ENCODE assay signal across 29 cellular contexts in the genomic region with DNA sequence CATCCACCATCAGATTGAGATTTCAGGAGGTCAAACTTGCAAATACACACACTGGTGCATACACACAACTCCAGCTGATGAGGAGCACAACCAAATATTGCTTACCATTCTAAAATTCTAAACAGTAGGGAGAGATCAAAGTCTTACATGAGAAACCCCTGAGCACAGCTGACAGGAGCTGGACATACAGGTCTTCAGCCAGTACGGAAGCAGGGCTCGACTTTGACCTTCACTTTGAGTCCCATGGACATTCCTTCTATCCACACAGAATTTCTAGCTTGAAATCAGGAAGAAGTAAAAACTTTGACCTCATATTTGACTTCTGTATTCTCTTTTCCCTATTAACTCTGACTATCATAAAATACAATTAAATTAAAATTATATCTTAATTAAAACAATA.
"Had no signal": no experiment of that assay in that cellular context is flagged by ENCODE, and none has a peak within 500 bp of the region (broad histone marks: within the 10 kb centered on the region; RNA-seq: fewer than 3 reads in every experiment).

No MANE protein-coding gene starts in this region.

- H3K27ac ChIP-seq: neural progenitor cell, ovary, prostate gland, right atrium auricular region, skin epidermis, spleen, suprapubic skin, testis, tibial artery, transverse colon, upper lobe of left lung, vagina had no signal

- H3K9me3 ChIP-seq: ovary, prostate gland, right atrium auricular region, suprapubic skin, testis, tibial artery, transverse colon, upper lobe of left lung, vagina had no signal

- DNase-seq: naive thymus-derived CD4-positive, alpha-beta T cell; natural killer cell; occipital lobe; ovary; retina; spleen; stimulated activated CD4-positive, alpha-beta T cell treated with anti-CD3 and anti-CD28 coated beads, Interleukin-12 subunit alpha, Interleukin-12 subunit beta, amount 100 ng/mL, for 4 hours; stimulated activated CD4-positive, alpha-beta T cell treated with anti-CD3 and anti-CD28 coated beads, Interleukin-1b, Interleukin-23, amount 100 ng/mL, for 48 hours; stimulated activated CD4-positive, alpha-beta T cell treated with anti-CD3 and anti-CD28 coated beads, Interleukin-4, amount 100 ng/mL, for 1 hour; stimulated activated CD4-positive, alpha-beta T cell treated with anti-CD3 and anti-CD28 coated beads, Interleukin-4, amount 100 ng/mL, for 4 hours; stimulated activated CD8-positive, alpha-beta memory T cell treated with anti-CD3 and anti-CD28 coated beads, Interleukin-4, amount 100 ng/mL, for 48 hours; stimulated activated naive CD4-positive, alpha-beta T cell; stimulated activated naive CD8-positive, alpha-beta T cell treated with anti-CD3 and anti-CD28 coated beads, Interleukin-15, amount 100 ng/mL, for 72 hours; stimulated activated naive CD8-positive, alpha-beta T cell treated with anti-CD3 and anti-CD28 coated beads, Interleukin-15, Interleukin-2, amounts not matched to agents 100 U/mL and 50 U/mL, for 24 hours; substantia nigra; testis; tibial artery; transverse colon had no signal

- H3K4me3 ChIP-seq: neural progenitor cell, ovary, prostate gland, right atrium auricular region, skin epidermis, smooth muscle cell, spleen, suprapubic skin, testis, tibial artery, transverse colon, upper lobe of left lung, vagina had no signal

- H3K27me3 Mint-ChIP-seq: naive thymus-derived CD4-positive, alpha-beta T cell; stimulated activated memory B cell treated with anti-CD40 and anti-IgM and Interleukin-4, amounts not matched to agents 10 μg/mL and 1 μg/mL and 100 μg/mL, for 72 hours; stimulated activated naive CD8-positive, alpha-beta T cell treated with anti-CD3 and anti-CD28 coated beads, Interleukin-15, amount 100 ng/mL, for 72 hours had no signal

- H3K36me3 ChIP-seq: neural progenitor cell, ovary, prostate gland, right atrium auricular region, spleen, suprapubic skin, tibial artery, transverse colon, upper lobe of left lung, vagina had no signal

- H3K9ac ChIP-seq: neural progenitor cell had no signal

- ATAC-seq: naive thymus-derived CD4-positive, alpha-beta T cell; natural killer cell; sciatic nerve; stimulated activated memory B cell treated with anti-CD40 and anti-IgM and Interleukin-4, amounts not matched to agents 10 μg/mL and 1 μg/mL and 100 μg/mL, for 72 hours; stimulated activated naive CD8-positive, alpha-beta T cell treated with anti-CD3 and anti-CD28 coated beads, Interleukin-15, amount 100 ng/mL, for 72 hours; stimulated activated naive CD8-positive, alpha-beta T cell treated with anti-CD3 and anti-CD28 coated beads, Interleukin-15, Interleukin-2, amounts not matched to agents 100 U/mL and 50 U/mL, for 24 hours had no signal

- H3K27me3 ChIP-seq: neural progenitor cell, ovary, right atrium auricular region, spleen, suprapubic skin, testis, tibial artery, transverse colon, upper lobe of left lung, vagina had no signal

- H3K4me1 Mint-ChIP-seq: naive thymus-derived CD4-positive, alpha-beta T cell; natural killer cell; stimulated activated memory B cell treated with anti-CD40 and anti-IgM and Interleukin-4, amounts not matched to agents 10 μg/mL and 1 μg/mL and 100 μg/mL, for 72 hours; stimulated activated naive CD8-positive, alpha-beta T cell treated with anti-CD3 and anti-CD28 coated beads, Interleukin-15, amount 100 ng/mL, for 72 hours had no signal

- H3K4me1 ChIP-seq: neural progenitor cell, prostate gland, spleen, suprapubic skin, testis, upper lobe of left lung had no signal

- H3K4me3 Mint-ChIP-seq: naive thymus-derived CD4-positive, alpha-beta T cell; natural killer cell; nephron; neural progenitor cell; stimulated activated memory B cell treated with anti-CD40 and anti-IgM and Interleukin-4, amounts not matched to agents 10 μg/mL and 1 μg/mL and 100 μg/mL, for 72 hours; stimulated activated naive CD8-positive, alpha-beta T cell treated with anti-CD3 and anti-CD28 coated beads, Interleukin-15, amount 100 ng/mL, for 72 hours had no signal

- H3K36me3 Mint-ChIP-seq: stimulated activated memory B cell treated with anti-CD40 and anti-IgM and Interleukin-4, amounts not matched to agents 10 μg/mL and 1 μg/mL and 100 μg/mL, for 72 hours had no signal

- H3K27ac Mint-ChIP-seq: naive thymus-derived CD4-positive, alpha-beta T cell; natural killer cell; neural progenitor cell; stimulated activated memory B cell treated with anti-CD40 and anti-IgM and Interleukin-4, amounts not matched to agents 10 μg/mL and 1 μg/mL and 100 μg/mL, for 72 hours; stimulated activated naive CD8-positive, alpha-beta T cell treated with anti-CD3 and anti-CD28 coated beads, Interleukin-15, amount 100 ng/mL, for 72 hours had no signal

- H3K9me3 Mint-ChIP-seq: nephron; neural progenitor cell; stimulated activated memory B cell treated with anti-CD40 and anti-IgM and Interleukin-4, amounts not matched to agents 10 μg/mL and 1 μg/mL and 100 μg/mL, for 72 hours had no signal
